In genomic region chr10:93993414-93993781, GRCh38 we compare ENCODE assay signal across 2 cellular contexts.
TF ChIP-seq lines count a peak whose summit lies in the region.

No MANE protein-coding gene starts in this region.

TF ChIP-seq in H1, 55 proteins besides CTCF, POLR2A, EP300 and RAD21 (continued from another document):
- TF ChIP-seq USF2 (IDR thresholded peaks at IDR 0.05; ENCODE audit: low read length) (no peak), KDM5A (IDR thresholded peaks at IDR 0.05; ENCODE audit: low read length) (no peak)

TF ChIP-seq in neural cell, 6 proteins besides CTCF, POLR2A, EP300 and RAD21:
- no peak for TF ChIP-seq REST (IDR thresholded peaks at IDR 0.05; ENCODE audit: borderline replicate concordance)
- no peak for TF ChIP-seq TAF1 (IDR thresholded peaks at IDR 0.05; ENCODE audit: low read depth)
- no peak for TF ChIP-seq SMC3 (conservative IDR thresholded peaks at IDR 0.05; ENCODE audit: poor library complexity)
- TF ChIP-seq EZH2 (IDR thresholded peaks at IDR 0.05; ENCODE audit: borderline replicate concordance, insufficient read depth, low read length, poor library complexity, severe bottlenecking) = no peak
- TF ChIP-seq MXI1 (conservative IDR thresholded peaks at IDR 0.05; ENCODE audit: poor library complexity, severe bottlenecking) = no peak
- no peak for TF ChIP-seq POLR2AphosphoS5 (IDR thresholded peaks at IDR 0.05)
